ENCODE assay signal across 8 cellular contexts in genomic region chrX:47144626-47145407, GRCh38. TPM values are rescaled to one million over a fixed set of nuclear protein-coding genes. Genes with fewer than 3 reads are reported as not detected.
DNase-seq lines count a peak whose midpoint lies in the region; ATAC-seq and TF ChIP-seq lines count a peak whose summit lies in the region.

Gene NDUFB11, minus strand, starts transcription at chrX:47144702. Its CDS starts 23 bp downstream, at chrX:47144679.
Gene RBM10, plus strand, starts transcription at chrX:47145221. Its CDS starts 2,261 bp downstream, at chrX:47147482.

- no peaks in the 10 kb centered on the region for H3K9me3 ChIP-seq in mucosa of descending colon

- H3K36me3 Mint-ChIP-seq in IgD-negative memory B cell, result peaks cover 2% of the 10 kb centered on the region

- H3K4me1 ChIP-seq in mucosa of descending colon (ENCODE audit: low read depth), result peaks cover 4% of the 10 kb centered on the region

- peak within 1 kb of the TSS; percentile 96 to 99 (median 98) for H3K27ac Mint-ChIP-seq in IgD-negative memory B cell

- H3K4me1 Mint-ChIP-seq in IgD-negative memory B cell, result peaks cover 4 to 18% (median 10%) of the 10 kb centered on the region in 3 donors

- peak within 1 kb of the TSS; percentile 91 to 99 (median 97) for H3K4me3 Mint-ChIP-seq in IgD-negative memory B cell

- ATAC-seq in GM21529 (IDR thresholded peaks at IDR 0.05; ENCODE audit: unreplicated experiment) (peak; percentile 89), mucosa of descending colon (peak; percentile 94)

- peak within 1 kb of the TSS; percentile 48 for H3K4me3 ChIP-seq in mucosa of descending colon

- intact Hi-C loops in mucosa of descending colon (cut with DNase I, micrococcal nuclease), result no loop called here

- H3K27me3 Mint-ChIP-seq in IgD-negative memory B cell, result no peaks in the 10 kb centered on the region

- TF ChIP-seq CTCF in mucosa of descending colon (IDR thresholded peaks at IDR 0.05), result peak; percentile 40

- DNase-seq in DMS153 treated with DMSO at 0.1 percent for 48 hours (lab: John Stamatoyannopoulos, UW; ENCODE audit: unreplicated experiment) (peak; percentile 65), OCI-M1 (lab: John Stamatoyannopoulos, UW) (peak; percentile 96), activated T-cell treated with anti-CD3 and anti-CD28 coated beads for 24 hours (ENCODE audit: low read depth) (peak; percentile 83), epidermal melanocyte (ENCODE audit: insufficient read length, low spot score) (peak; percentile 67), mucosa of descending colon (peak; percentile 89 to 97 (median 92))
- peak; percentile 83 for DNase-seq in stimulated activated CD8-positive, alpha-beta memory T cell treated with anti-CD3 and anti-CD28 coated beads, Interleukin-4, amount 100 ng/mL, for 24 hours (ENCODE audit: low read depth)

- H3K36me3 ChIP-seq in mucosa of descending colon (ENCODE audit: low read depth), result no peaks in the 10 kb centered on the region

- H3K9me3 Mint-ChIP-seq in IgD-negative memory B cell, result peaks cover 0 to 2% (median 0%) of the 10 kb centered on the region in 3 donors

RNA-seq across cellular contexts. Expression of gene NDUFB11, which starts in this region (rescaled TPM):
- polyA plus RNA-seq in IgD-negative memory B cell, result 197 TPM
- total RNA-seq in mucosa of descending colon, result 10 to 100 TPM; 57.6 to 72.2 (median 71.6) TPM

RNA-seq across cellular contexts. Expression of gene RBM10, which starts in this region (rescaled TPM):
- polyA plus RNA-seq in IgD-negative memory B cell, result 36.0 TPM
- 10 to 100 TPM; 35.2 to 40.2 (median 37.7) TPM for total RNA-seq in mucosa of descending colon

Comparison
In these comparisons a context has a peak if more than half of its experiments do, and no peak if none do; other contexts are left out.
1. Peak in every context shown above with its lines: DNase-seq, ATAC-seq and H3K4me3 ChIP-seq.